Comparison of ENCODE assay signal across 7 cellular contexts in the genomic region with DNA sequence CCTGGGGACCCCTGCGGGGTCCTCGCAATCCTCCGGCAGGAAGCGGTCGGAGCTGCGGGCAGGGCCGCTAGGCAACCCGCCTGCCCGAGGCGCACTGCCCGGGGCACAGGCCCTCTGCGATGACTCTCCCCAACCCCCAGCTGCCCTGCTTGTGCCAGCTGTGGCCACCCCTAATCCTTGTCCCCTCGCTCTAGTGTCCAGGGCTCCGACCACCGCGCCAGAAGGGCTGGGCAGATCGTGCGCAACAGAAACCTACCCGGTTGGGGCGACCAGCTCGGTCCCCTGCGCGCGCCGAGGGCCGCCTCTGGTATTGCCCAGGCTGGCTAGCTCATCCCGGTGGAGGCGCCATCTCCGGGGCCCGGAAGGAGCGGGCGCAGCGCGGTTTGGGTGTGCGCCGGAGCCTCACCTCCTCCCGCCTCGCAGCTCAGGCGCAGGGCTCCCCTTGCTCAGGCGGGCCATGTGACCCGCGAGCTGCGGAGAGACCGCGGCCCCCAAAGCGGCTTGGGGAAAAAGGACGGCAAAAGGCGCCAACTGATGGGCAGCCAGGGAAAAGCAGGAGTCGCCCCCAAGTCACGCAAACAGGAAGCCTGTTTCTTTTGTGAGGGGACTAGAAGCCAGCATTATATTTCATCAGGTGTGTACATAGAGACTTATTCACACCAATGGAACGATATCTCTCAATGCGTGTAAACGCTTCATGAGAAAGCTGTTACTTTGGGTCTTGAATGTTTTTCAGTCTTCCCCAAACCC. TPM values are rescaled to one million over a fixed set of nuclear protein-coding genes. Genes with fewer than 3 reads are reported as not detected.
A peak's percentile ranks its signal among the peaks of the same experiment; 100 is the strongest.
DNase-seq lines count a peak whose midpoint lies in the region; ATAC-seq and TF ChIP-seq lines count a peak whose summit lies in the region.

No MANE protein-coding gene starts in this region.

- H2AFZ ChIP-seq in hepatocyte, result peak overlapping the region; percentile 69

- TF ChIP-seq CTCF in astrocyte of the spinal cord (IDR thresholded peaks at IDR 0.05; ENCODE audit: low read depth, low read length) (peak; percentile 50), hepatocyte (IDR thresholded peaks at IDR 0.05; ENCODE audit: poor library complexity) (peak; percentile 28), psoas muscle (IDR thresholded peaks at IDR 0.05) (no peak)

- peaks cover 7% of the 10 kb centered on the region for H3K79me2 ChIP-seq in hepatocyte

- H3K4me3 ChIP-seq in astrocyte of the spinal cord (ENCODE audit: low read depth, low read length), result peak overlapping the region; percentile 58
- H3K4me3 ChIP-seq in hepatocyte, result peak overlapping the region; percentile 35
- H3K4me3 ChIP-seq in psoas muscle, result peak overlapping the region; percentile 93

- WGBS in hepatocyte (ENCODE audit: low lambda C conversion rate, missing lambda C conversion rate), result 1% methylated on average over 48 of the region's 53 CpGs
- WGBS in psoas muscle, 3 donors, result 0 to 1% (median 1%) methylated on average over 51 to 53 of the region's 53 CpGs

- no peaks in the 10 kb centered on the region for H3K9me2 ChIP-seq in hepatocyte (replicated peaks; ENCODE audit: insufficient read depth)

- ATAC-seq in psoas muscle (peak; percentile 76 to 92 (median 84)), GM18498 (IDR thresholded peaks at IDR 0.05; ENCODE audit: unreplicated experiment) (no peak)

- intact Hi-C loops in psoas muscle (cut with DNase I), result no loop called here

- H3K36me3 ChIP-seq in hepatocyte (replicated peaks; ENCODE audit: insufficient read depth, low read depth) (no peaks in the 10 kb centered on the region), psoas muscle (ENCODE audit: insufficient read depth in 1 of 2, low read depth in 1 of 2) (no peaks in the 10 kb centered on the region)

- H3K27me3 ChIP-seq in hepatocyte, result peaks cover 23% of the 10 kb centered on the region
- H3K27me3 ChIP-seq in psoas muscle (ENCODE audit: insufficient read depth in 3 of 3, low read length in 2 of 3), result no peaks in the 10 kb centered on the region

- DNase-seq in H4 (ENCODE audit: low spot score) (peak; percentile 10), NCI-H2227 treated with DMSO at 0.1 percent for 48 hours (lab: John Stamatoyannopoulos, UW) (peak; percentile 69), astrocyte of the spinal cord (ENCODE audit: low read depth, low spot score) (peak; percentile 65), hepatocyte (ENCODE audit: low spot score) (peak; percentile 75), psoas muscle (peak; percentile 39 to 75), T-helper 1 cell (no peak)

- H3K9me3 ChIP-seq in hepatocyte (ENCODE audit: low read depth) (no peaks in the 10 kb centered on the region), psoas muscle (no peaks in the 10 kb centered on the region)

- no peaks in the 10 kb centered on the region for H4K20me1 ChIP-seq in hepatocyte (ENCODE audit: insufficient read depth, poor library complexity, severe bottlenecking)

- H3K27ac ChIP-seq in hepatocyte, result peak overlapping the region; percentile 54
- H3K27ac ChIP-seq in psoas muscle, result peak overlapping the region; percentile 74

- no peaks in the 10 kb centered on the region for H3K4me1 ChIP-seq in hepatocyte (ENCODE audit: insufficient read depth)
- peaks cover 7% of the 10 kb centered on the region for H3K4me1 ChIP-seq in psoas muscle

- H3K4me2 ChIP-seq in hepatocyte, result peak overlapping the region; percentile 94

- in situ Hi-C loops in astrocyte of the spinal cord (cut with HindIII; ENCODE audit: low sequenced_read_pairs), result no loop called here

RNA-seq across cellular contexts. Expression of gene RNF20, which starts 46.8 kb away (rescaled TPM):
- 22.1 and 27.5 TPM in 2 replicates for total RNA-seq in H4 (2014; rRNA removed; shearing (Covaris generic))
- total RNA-seq in hepatocyte (20.1 and 21.7 TPM in 2 replicates), psoas muscle (10 to 100 TPM; 41.1 to 56.9 (median 48.4) TPM)
- polyA plus RNA-seq in hepatocyte (19.0 and 20.2 TPM in 2 replicates), psoas muscle (10 to 100 TPM; 19.4 to 39.1 (median 19.6) TPM)

RNA-seq across cellular contexts. Expression of gene ALDOB, which starts 51.3 kb away (rescaled TPM):
- total RNA-seq in H4 (2014; rRNA removed; shearing (Covaris generic)), result not detected in 2 replicates
- total RNA-seq in hepatocyte, result 236 and 264 TPM in 2 replicates
- polyA plus RNA-seq in hepatocyte, result 44.0 and 71.6 TPM in 2 replicates
- under 1 TPM in 2 of 4 donors, not detected in 2; 0.26 to 0.82 TPM for total RNA-seq in psoas muscle
- polyA plus RNA-seq in psoas muscle, result 1 to 10 TPM in 1 of 3 donors, under 1 TPM in 2; 0.30 to 4.3 (median 0.48) TPM

Comparison
In these comparisons a context has a peak if more than half of its experiments do, and no peak if none do; other contexts are left out.
1. DNase-seq: peak in H4 (single experiment), NCI-H2227 treated with DMSO at 0.1 percent for 48 hours (single experiment), astrocyte of the spinal cord (single experiment), hepatocyte (single experiment) and psoas muscle (2 of 2); none in T-helper 1 cell (0 of 5).
2. H3K4me3 ChIP-seq: peak in every context shown above with its lines; median percentile 93 in psoas muscle; 58 in astrocyte of the spinal cord; 35 in hepatocyte.
3. RNA of gene ALDOB, which starts 51.3 kb away (total RNA-seq): 236 to 264 TPM in hepatocyte; 0.26 to 0.82 TPM in psoas muscle and not detected in H4; every median in the first group is over 100 times any median in the second.